17 cellular contexts compared by ENCODE assay signal in the genomic region with DNA sequence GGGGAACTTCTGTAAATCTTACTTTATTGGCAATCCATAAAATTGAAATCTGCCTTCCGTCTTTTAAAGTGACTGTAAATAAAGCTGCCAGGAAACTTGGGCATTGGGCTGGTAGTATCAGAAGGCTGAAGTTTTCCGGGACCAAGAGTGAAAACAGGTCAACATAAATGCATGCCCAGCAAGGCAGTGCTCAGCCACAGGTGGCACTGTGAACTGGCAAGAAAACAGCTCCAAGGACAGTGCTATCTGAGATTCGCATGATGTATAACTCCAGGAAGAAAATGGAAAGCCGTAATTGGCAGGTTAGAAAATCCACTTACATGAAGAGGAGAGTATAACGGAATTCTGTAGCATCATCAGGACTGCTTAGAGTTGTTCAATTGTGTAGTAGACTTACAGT. TPM values are rescaled to one million over a fixed set of nuclear protein-coding genes. Genes with fewer than 3 reads are reported as not detected.
DNase-seq lines count a peak whose midpoint lies in the region; ATAC-seq, FAIRE-seq and TF ChIP-seq lines count a peak whose summit lies in the region.
"Had no signal": no experiment of that assay in that cellular context is flagged by ENCODE, and none has a peak within 500 bp of the region (broad histone marks: within the 10 kb centered on the region; RNA-seq: fewer than 3 reads in every experiment).

No MANE protein-coding gene starts in this region.

- no peak overlapping the region for H2BK5ac ChIP-seq in H1 (ENCODE audit: low read depth, low read length)

- TF ChIP-seq EP300 in H1 (IDR thresholded peaks at IDR 0.05; ENCODE audit: borderline replicate concordance in 1 of 2, low read depth in 2 of 2, low read length in 2 of 2) = no peak

- CTCF ChIA-PET in H1 (lab: Charles Lee; ENCODE audit: partially characterized antibody) = interaction anchor here (0.6 to 1.7 kb wide), 6 partner anchors 10 to 366 kb away, joined by 3 to 8 read pairs (median 4); no protein-coding TSS in a partner anchor

- WGBS in H1 (ENCODE audit: extremely low coverage in 1 of 2, insufficient coverage in 1 of 2, insufficient read length in 1 of 2, insufficient replicate concordance in 2 of 2, low coverage in 1 of 2, low lambda C conversion rate in 2 of 2, missing lambda C conversion rate in 1 of 2), 2 experiments = 90% methylated on average over 5 of the region's 5 CpGs; no CpG with 5 or more reads in 1 of the 2 experiments
- 47 to 64% methylated on average over 5 of the region's 5 CpGs for WGBS in pancreas, 2 donors

- no peak overlapping the region for H3K56ac ChIP-seq in H1 (replicated peaks; ENCODE audit: insufficient read length, low read depth, low read length)

- H3K4me3 ChIP-seq in H1 (ENCODE audit: extremely low read depth in 1 of 4, insufficient read depth in 2 of 4, low read depth in 3 of 4, low read length in 4 of 4) (no peak overlapping the region), pancreas (no peak overlapping the region)
- H3K4me3 ChIP-seq: MG63 had no signal

- no peak overlapping the region for H4K8ac ChIP-seq in H1 (ENCODE audit: extremely low read depth, insufficient read depth, low read length)

- H3K79me2 ChIP-seq in H1 (ENCODE audit: control insufficient read depth in 1 of 2, insufficient read depth in 2 of 2, low read length in 2 of 2) = no peaks in the 10 kb centered on the region

- no peak overlapping the region for H3K23ac ChIP-seq in H1 (ENCODE audit: insufficient read length)

- no peaks in the 10 kb centered on the region for H3K9me3 ChIP-seq in H1 (ENCODE audit: insufficient read depth in 2 of 2, low read depth in 1 of 2, low read length in 1 of 2)
- H3K9me3 ChIP-seq in pancreas = no peaks in the 10 kb centered on the region
- H3K9me3 ChIP-seq: MG63 had no signal

- intact Hi-C loops in pancreas (cut with DNase I) = no loop called here

- no peak overlapping the region for H2BK20ac ChIP-seq in H1 (ENCODE audit: low read length)

- H3K27me3 Mint-ChIP-seq in type B pancreatic cell = peaks cover 40% of the 10 kb centered on the region

- no peak overlapping the region for H2BK15ac ChIP-seq in H1 (ENCODE audit: low read length)

- no peak overlapping the region for H2BK12ac ChIP-seq in H1 (ENCODE audit: low read depth, low read length)

- peak; percentile 38 to 42 for TF ChIP-seq RAD21 in H1 (IDR thresholded peaks at IDR 0.05 in 1 of 2, conservative IDR thresholded peaks at IDR 0.05 in 1 of 2; ENCODE audit: low read depth in 2 of 2, low read length in 2 of 2)

- no peak overlapping the region for H4K5ac ChIP-seq in H1 (ENCODE audit: insufficient read length, low read depth, low read length)

- H3K4me1 Mint-ChIP-seq in type B pancreatic cell (ENCODE audit: unreplicated experiment) = no peaks in the 10 kb centered on the region
- H3K4me1 Mint-ChIP-seq: stimulated activated naive CD8-positive, alpha-beta T cell treated with anti-CD3 and anti-CD28 coated beads, Interleukin-15, amount 100 ng/mL, for 72 hours had no signal

- TF ChIP-seq CTCF in LNCAP (IDR thresholded peaks at IDR 0.05) = peak; percentile 49
- peak; percentile 35 to 45 (median 37); a peak in 3 of 4 replicates for TF ChIP-seq CTCF in H1 (IDR thresholded peaks at IDR 0.05; ENCODE audit: control extremely low read depth in 1 of 3, insufficient read depth in 1 of 3, low read depth in 1 of 3, low read length in 3 of 3)
- TF ChIP-seq CTCF in pancreas (IDR thresholded peaks at IDR 0.05) = no peak
- TF ChIP-seq CTCF in type B pancreatic cell (conservative IDR thresholded peaks at IDR 0.05) = no peak

- H3K27me3 ChIP-seq in H1 (replicated peaks in 1 of 4; ENCODE audit: control insufficient read depth in 3 of 4, extremely low read depth in 1 of 4, insufficient read depth in 3 of 4, low read length in 3 of 4) (peaks cover 0 to 30% (median 17%) of the 10 kb centered on the region in 4 experiments; a peak in 6 of 7 replicates), pancreas (no peaks in the 10 kb centered on the region)
- H3K27me3 ChIP-seq: MG63 had no signal

- H3K27ac ChIP-seq in H1 (ENCODE audit: low read depth, low read length) (no peak overlapping the region), pancreas (no peak overlapping the region)

- H4K20me1 ChIP-seq in H1 (replicated peaks in 1 of 2; ENCODE audit: control insufficient read depth in 1 of 2, insufficient read depth in 2 of 2, low read length in 2 of 2) = peaks cover 9 to 12% of the 10 kb centered on the region in 2 experiments

- no peak overlapping the region for H2AFZ ChIP-seq in H1 (ENCODE audit: low read length)

- no peaks in the 10 kb centered on the region for H3K36me3 Mint-ChIP-seq in type B pancreatic cell
- H3K36me3 Mint-ChIP-seq: naive B cell had no signal

- POLR2A ChIA-PET in H1 (lab: Charles Lee; ENCODE audit: partially characterized antibody) = interaction anchor here (2.1 kb wide), 1 partner anchor 8 kb away, joined by 6 read pairs; no protein-coding TSS in a partner anchor

- peaks cover 13% of the 10 kb centered on the region; the same call in 1 of the 2 replicates for H3K23me2 ChIP-seq in H1 (ENCODE audit: low read depth, low read length)

- H3K4me1 ChIP-seq in H1 (replicated peaks in 1 of 4; ENCODE audit: control insufficient read depth in 3 of 4, insufficient read depth in 4 of 4, low read length in 3 of 4) (peaks cover 3 to 9% (median 7%) of the 10 kb centered on the region in 4 experiments; a peak in 5 of 7 replicates), pancreas (peaks cover 0 to 12% (median 2%) of the 10 kb centered on the region in 3 donors)

- FAIRE-seq in H1 (lab: Jason Lieb, UNC) (peak; percentile 50), pancreas (lab: Jason Lieb, UNC) (no peak)

- peak; percentile 1 for DNase-seq in NCI-H2196 (lab: John Stamatoyannopoulos, UW; ENCODE audit: unreplicated experiment)
- no peak for DNase-seq in NCI-H2196 treated with DMSO at 0.1 percent for 48 hours (lab: John Stamatoyannopoulos, UW; ENCODE audit: unreplicated experiment)
- DNase-seq in H1 (ENCODE audit: low read depth in 1 of 2, low spot score in 2 of 2) = no peak
- no peak for DNase-seq in pancreas
- DNase-seq in activated naive CD4-positive, alpha-beta T cell treated with Interleukin-2 at 50 U/mL for 16 hours = no peak
- no peak for DNase-seq in NCI-H2107 treated with DMSO at 0.1 percent for 48 hours (lab: John Stamatoyannopoulos, UW; ENCODE audit: unreplicated experiment)
- DNase-seq in type B pancreatic cell (ENCODE audit: extremely low spot score, unreplicated experiment) = no peak
- DNase-seq: activated CD8-positive, alpha-beta T cell treated with anti-CD3 and anti-CD28 coated beads, Interleukin-2, amount 10 ng/mL, durations not matched to agents 7 days and 5 days; Calu3; MG63; naive B cell; NCI-H1930; RPMI8226; stimulated activated naive CD8-positive, alpha-beta T cell treated with anti-CD3 and anti-CD28 coated beads, Interleukin-15, amount 100 ng/mL, for 72 hours; T-helper 1 cell had no signal

- TF ChIP-seq POLR2A in H1 (IDR thresholded peaks at IDR 0.05; ENCODE audit: control extremely low read depth in 1 of 2, low read depth in 2 of 2, low read length in 2 of 2) = no peak

- no peak overlapping the region for H3K4ac ChIP-seq in H1 (replicated peaks; ENCODE audit: insufficient read length, low read depth, low read length)

- H3K18ac ChIP-seq in H1 (ENCODE audit: extremely low read depth, low read length) = no peak overlapping the region

- H3K4me2 ChIP-seq in H1 (ENCODE audit: insufficient read depth in 1 of 2, low read depth in 2 of 2, low read length in 2 of 2) = no peak overlapping the region

- H3K4me3 Mint-ChIP-seq in type B pancreatic cell = no peak overlapping the region
- H3K4me3 Mint-ChIP-seq: activated CD8-positive, alpha-beta T cell treated with anti-CD3 and anti-CD28 coated beads, Interleukin-2, amount 10 ng/mL, durations not matched to agents 7 days and 5 days; naive B cell; stimulated activated naive CD8-positive, alpha-beta T cell treated with anti-CD3 and anti-CD28 coated beads, Interleukin-15, amount 100 ng/mL, for 72 hours had no signal

- peak in 3 of 4 donors; percentile 54 to 61 (median 58) for ATAC-seq in pancreas
- ATAC-seq: activated CD8-positive, alpha-beta T cell treated with anti-CD3 and anti-CD28 coated beads, Interleukin-2, amount 10 ng/mL, durations not matched to agents 7 days and 5 days; stimulated activated naive CD8-positive, alpha-beta T cell treated with anti-CD3 and anti-CD28 coated beads, Interleukin-15, amount 100 ng/mL, for 72 hours had no signal

- no peaks in the 10 kb centered on the region for H3K9me3 Mint-ChIP-seq in type B pancreatic cell
- H3K9me3 Mint-ChIP-seq: naive B cell; stimulated activated naive CD8-positive, alpha-beta T cell treated with anti-CD3 and anti-CD28 coated beads, Interleukin-15, amount 100 ng/mL, for 72 hours had no signal

- no peak overlapping the region for H4K91ac ChIP-seq in H1 (replicated peaks; ENCODE audit: insufficient read length, low read length)

- no peak overlapping the region for H2BK120ac ChIP-seq in H1 (replicated peaks; ENCODE audit: low read depth, low read length)

- no peak overlapping the region for H2AK5ac ChIP-seq in H1 (ENCODE audit: low read depth, low read length)

- no peak overlapping the region for H3K9ac ChIP-seq in H1 (replicated peaks in 1 of 4; ENCODE audit: extremely low read depth in 1 of 4, low read depth in 3 of 4, low read length in 3 of 4)

- no peaks in the 10 kb centered on the region for H3K36me3 ChIP-seq in H1 (ENCODE audit: control insufficient read depth in 2 of 4, insufficient read depth in 4 of 4, low read length in 3 of 4)
- no peaks in the 10 kb centered on the region for H3K36me3 ChIP-seq in pancreas
- H3K36me3 ChIP-seq: MG63 had no signal

- H3K27ac Mint-ChIP-seq in type B pancreatic cell = no peak overlapping the region
- H3K27ac Mint-ChIP-seq: activated CD8-positive, alpha-beta T cell treated with anti-CD3 and anti-CD28 coated beads, Interleukin-2, amount 10 ng/mL, durations not matched to agents 7 days and 5 days; naive B cell had no signal

- no peaks in the 10 kb centered on the region for H3K79me1 ChIP-seq in H1 (ENCODE audit: low read depth, low read length)

- H3K14ac ChIP-seq in H1 (ENCODE audit: insufficient read length) = no peak overlapping the region

TF ChIP-seq in H1, 55 proteins besides CTCF, POLR2A, EP300 and RAD21 (continues in another document):
- TF ChIP-seq MAFK (IDR thresholded peaks at IDR 0.05; ENCODE audit: low read depth, low read length) (no peak), SIX5 (IDR thresholded peaks at IDR 0.05; ENCODE audit: low read depth, low read length) (no peak)

RNA-seq across cellular contexts. Expression of gene INSYN2A, which starts 1.9 kb away (rescaled TPM):
- total RNA-seq in H1 (2021; fragmentation: NEBNext Ultra II Directional; extraction: Animal tissue kit (Norgen Biotek cat#: 25700)) = 0.19 TPM in 2 replicates
- polyA plus RNA-seq in H1 (2011; rRNA removed) = 0.08 and 0.11 TPM in 2 replicates
- polyA plus RNA-seq in H1 (2011; cell fraction: cytosol; rRNA removed) = 0.09 TPM
- 0.19 TPM for polyA plus RNA-seq in H1 (2011; cell fraction: nucleus; rRNA removed)
- 0.09 to 0.23 TPM (median 0.18 TPM) in 4 replicates for polyA plus RNA-seq in H1 (2012, experiment 1 of 2)
- not detected for polyA plus RNA-seq in H1 (2012, experiment 2 of 2)
- polyA plus RNA-seq in H1 (2013, experiment 1 of 2) = 0.14 TPM
- polyA plus RNA-seq in H1 (2013, experiment 2 of 2) = 0.13 TPM
- polyA minus RNA-seq in H1 (2011; rRNA and poly(A)+ RNA removed) = 0.10 and 0.22 TPM in 2 replicates
- not detected for polyA minus RNA-seq in H1 (2011; cell fraction: cytosol; rRNA and poly(A)+ RNA removed)
- not detected for polyA minus RNA-seq in H1 (2011; cell fraction: nucleus; rRNA and poly(A)+ RNA removed)
- total RNA-seq in pancreas = under 1 TPM in 2 of 6 donors, not detected in 4; 0.09 TPM
- polyA plus RNA-seq in pancreas = under 1 TPM; 0.02 to 0.08 TPM
- total RNA-seq in type B pancreatic cell (ENCODE audit: low replicate concordance) = 0.07 and 0.85 TPM in 2 replicates
- total RNA-seq: activated CD8-positive, alpha-beta T cell treated with anti-CD3 and anti-CD28 coated beads, Interleukin-2, amount 10 ng/mL, durations not matched to agents 7 days and 5 days; Calu3; lung microvascular endothelial cell had no signal

Comparison
In these comparisons a context has a peak if more than half of its experiments do, and no peak if none do; other contexts are left out.
1. CTCF ChIP-seq: peak in LNCAP (single experiment) and H1 (3 of 3); none in pancreas (0 of 4) and type B pancreatic cell (single experiment).